ENCODE assay signal across 8 cellular contexts in the genomic region with DNA sequence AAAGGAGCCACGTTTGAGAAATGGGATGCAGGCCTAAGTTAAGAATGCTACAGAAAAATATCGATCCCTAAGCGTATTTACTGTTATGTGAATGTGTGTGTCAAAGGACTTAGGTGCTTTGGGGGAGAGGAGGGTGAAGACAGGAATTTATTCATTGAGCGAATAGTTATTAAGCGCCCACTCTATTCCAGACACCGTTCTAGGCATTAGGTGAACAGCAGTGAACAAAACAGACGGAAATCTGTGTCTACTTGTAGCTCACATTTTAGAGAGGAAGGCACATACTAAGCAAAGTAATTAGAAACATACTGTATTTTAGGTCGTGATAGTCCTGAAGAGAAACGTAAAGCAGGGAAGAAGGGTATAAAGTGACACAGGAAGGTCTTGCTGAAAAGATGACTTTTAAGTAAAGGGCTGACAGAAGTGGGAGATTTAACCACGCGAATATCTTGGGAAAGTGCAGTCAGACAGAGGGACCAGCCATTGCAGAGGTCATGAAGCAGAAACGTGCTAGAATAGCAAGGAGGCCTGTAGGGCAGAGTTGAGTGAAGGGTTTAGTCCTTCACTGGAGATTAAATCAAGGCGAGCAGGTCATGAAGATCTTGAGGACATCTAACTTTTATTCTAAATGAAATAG. TPM values are rescaled to one million over a fixed set of nuclear protein-coding genes. Genes with fewer than 3 reads are reported as not detected.
A peak's percentile ranks its signal among the peaks of the same experiment; 100 is the strongest.
DNase-seq lines count a peak whose midpoint lies in the region; ATAC-seq and TF ChIP-seq lines count a peak whose summit lies in the region.

No MANE protein-coding gene starts in this region.

- no peaks in the 10 kb centered on the region for H3K9me3 Mint-ChIP-seq in Caco-2 (ENCODE audit: unreplicated experiment)

- H3K27ac Mint-ChIP-seq in Caco-2 (ENCODE audit: unreplicated experiment), result no peak overlapping the region

- H3K36me3 ChIP-seq in Caco-2 (ENCODE audit: control insufficient read depth, insufficient read depth, low read length), result no peaks in the 10 kb centered on the region
- peaks cover 0 to 10% of the 10 kb centered on the region in 2 donors for H3K36me3 ChIP-seq in left lung

- H3K4me1 Mint-ChIP-seq in Caco-2 (ENCODE audit: low read depth, unreplicated experiment), result peaks cover 13% of the 10 kb centered on the region

- no peak overlapping the region for H3K4me3 Mint-ChIP-seq in Caco-2 (ENCODE audit: unreplicated experiment)

- intact Hi-C loops in Caco-2 (cut with micrococcal nuclease; ENCODE audit: unreplicated experiment), result loop anchor here (1.0 kb wide), 2 partner anchors 53 to 78 kb away; no protein-coding TSS in a partner anchor
- intact Hi-C loops in left lung (cut with DNase I), result no loop called here

- H3K27ac ChIP-seq in left lung, result peak overlapping the region; percentile 93 to 94

- ATAC-seq in HG02870 (IDR thresholded peaks at IDR 0.05; ENCODE audit: unreplicated experiment), result peak; percentile 3
- no peak for ATAC-seq in left lung

- H3K9me3 ChIP-seq in Caco-2 (no peaks in the 10 kb centered on the region), left lung (no peaks in the 10 kb centered on the region)

- no peaks in the 10 kb centered on the region for H3K27me3 Mint-ChIP-seq in Caco-2 (ENCODE audit: insufficient read depth, unreplicated experiment)

- no peak for TF ChIP-seq CTCF in Caco-2 (IDR thresholded peaks at IDR 0.05; ENCODE audit: insufficient read depth in 1 of 2, low read depth in 1 of 2, low read length in 1 of 2, severe bottlenecking in 1 of 2, unreplicated experiment in 1 of 2)
- no peak for TF ChIP-seq CTCF in WI38 (IDR thresholded peaks at IDR 0.05; ENCODE audit: low read depth, low read length)
- no peak for TF ChIP-seq CTCF in left lung (IDR thresholded peaks at IDR 0.05)

- H3K4me1 ChIP-seq in Caco-2, result peaks cover 37% of the 10 kb centered on the region
- H3K4me1 ChIP-seq in left lung, result peaks cover 22 to 45% of the 10 kb centered on the region in 2 donors

- H3K4me3 ChIP-seq in Caco-2 (ENCODE audit: low read depth, low read length) (peak overlapping the region; percentile 75), WI38 (ENCODE audit: low read depth, low read length) (peak overlapping the region; percentile 100), left lung (peak overlapping the region; percentile 61 to 78)

- H3K27me3 ChIP-seq in Caco-2 (replicated peaks; ENCODE audit: control insufficient read depth, insufficient read depth, low read length), result no peaks in the 10 kb centered on the region
- H3K27me3 ChIP-seq in left lung, result no peaks in the 10 kb centered on the region

- peaks cover 31% of the 10 kb centered on the region for H3K36me3 Mint-ChIP-seq in Caco-2 (ENCODE audit: insufficient read depth, unreplicated experiment)

- DNase-seq in Caco-2 (no peak), left lung (no peak), mesenteric fat pad (ENCODE audit: low spot score) (no peak), NK-92 (lab: John Stamatoyannopoulos, UW; ENCODE audit: unreplicated experiment) (no peak), GF-D8 (lab: John Stamatoyannopoulos, UW) (no peak)
- no peak for DNase-seq in activated naive CD4-positive, alpha-beta T cell treated with Interleukin-2 at 50 U/mL for 16 hours

- TSS peak; percentile 48 for BruUV-seq in Caco-2 (replicated peaks; lab: Mats Ljungman, UMichigan)

- POLR2A ChIA-PET in Caco-2 (lab: Charles Lee), result interaction anchor here (1.5 to 1.7 kb wide), 2 partner anchors 10 to 59 kb away, joined by 3 to 15 read pairs; no protein-coding TSS in a partner anchor

- CTCF ChIA-PET in Caco-2 (lab: Charles Lee), result no interaction called here

RNA-seq across cellular contexts. Expression of a gene that starts 0.5 kb away (rescaled TPM):
- 130 and 143 TPM in 2 replicates for total RNA-seq in Caco-2 (2022)
- total RNA-seq in left lung, result 10 to 100 TPM; 38.9 to 42.3 TPM
- total RNA-seq in mesenteric fat pad, result 38.8 TPM

RNA-seq across cellular contexts. Expression of a gene that starts 0.9 kb away (rescaled TPM):
- total RNA-seq in Caco-2 (2022), result 51.1 and 58.7 TPM in 2 replicates
- total RNA-seq in left lung, result 10 to 100 TPM; 36.1 to 43.9 TPM
- 34.9 TPM for total RNA-seq in mesenteric fat pad

RNA-seq across cellular contexts. Expression of a gene that starts 51.7 kb away (rescaled TPM):
- total RNA-seq in Caco-2 (2022) (0.35 TPM in 1 of 2 replicates, not detected in the other), left lung (not detected), mesenteric fat pad (not detected)
